Comparison of ENCODE assay signal across 8 cellular contexts in genomic region chr17:80981062-80981902, GRCh38. TPM values are rescaled to one million over a fixed set of nuclear protein-coding genes. Genes with fewer than 3 reads are reported as not detected.
A peak's percentile ranks its signal among the peaks of the same experiment; 100 is the strongest.
DNase-seq lines count a peak whose midpoint lies in the region; ATAC-seq and TF ChIP-seq lines count a peak whose summit lies in the region.

No MANE protein-coding gene starts in this region.

- no peak overlapping the region for H3K27ac Mint-ChIP-seq in chondrocyte (ENCODE audit: unreplicated experiment)
- H3K27ac Mint-ChIP-seq in naive B cell: peak overlapping the region in 1 of 6 donors; percentile 4

- H3K36me3 Mint-ChIP-seq in chondrocyte (ENCODE audit: low read depth) (no peaks in the 10 kb centered on the region), naive B cell (no peaks in the 10 kb centered on the region)

- intact Hi-C loops in sciatic nerve (cut with DNase I): loop anchor here (5.0 kb wide), 1 partner anchor 554 kb away; no protein-coding TSS in a partner anchor

- H3K4me1 Mint-ChIP-seq in chondrocyte (ENCODE audit: low read depth) (peaks cover 23% of the 10 kb centered on the region), naive B cell (peaks cover 10 to 17% (median 16%) of the 10 kb centered on the region in 3 donors)

- H3K9me3 Mint-ChIP-seq in chondrocyte (ENCODE audit: low read depth): no peaks in the 10 kb centered on the region
- no peaks in the 10 kb centered on the region for H3K9me3 Mint-ChIP-seq in naive B cell

- peak overlapping the region; percentile 50 for H3K4me3 Mint-ChIP-seq in chondrocyte (ENCODE audit: unreplicated experiment)
- peak overlapping the region in 7 of 8 donors; percentile 53 to 82 (median 69) for H3K4me3 Mint-ChIP-seq in naive B cell

- DNase-seq in NCI-H2196 (lab: John Stamatoyannopoulos, UW; ENCODE audit: unreplicated experiment): peak; percentile 50
- no peak for DNase-seq in NCI-H2196 treated with DMSO at 0.1 percent for 48 hours (lab: John Stamatoyannopoulos, UW; ENCODE audit: unreplicated experiment)
- DNase-seq in chondrocyte (ENCODE audit: low spot score): no peak
- DNase-seq in naive B cell: peak; percentile 51
- DNase-seq in sciatic nerve (ENCODE audit: low spot score): no peak

- peak; percentile 99 for TF ChIP-seq CTCF in chondrocyte (IDR thresholded peaks at IDR 0.05)

- H3K27me3 Mint-ChIP-seq in chondrocyte (ENCODE audit: low read depth) (no peaks in the 10 kb centered on the region), naive B cell (peaks cover 0 to 19% (median 15%) of the 10 kb centered on the region in 3 donors)

- peak; percentile 72 for ATAC-seq in SK-N-SH treated with all-trans-retinoic acid at 6 μM for 48 hours
- ATAC-seq in naive B cell (ENCODE audit: low read depth in 2 of 2): peak; percentile 78 to 82
- ATAC-seq in GM19467 (IDR thresholded peaks at IDR 0.05; ENCODE audit: unreplicated experiment): no peak
- no peak for ATAC-seq in sciatic nerve
- no peak for ATAC-seq in GM21528 (IDR thresholded peaks at IDR 0.05; ENCODE audit: low FRiP score, unreplicated experiment)

TF ChIP-seq in SK-N-SH treated with all-trans-retinoic acid at 6 μM for 48 hours, 23 proteins besides CTCF, POLR2A, EP300 and RAD21:
- TF ChIP-seq, protein P1, sequence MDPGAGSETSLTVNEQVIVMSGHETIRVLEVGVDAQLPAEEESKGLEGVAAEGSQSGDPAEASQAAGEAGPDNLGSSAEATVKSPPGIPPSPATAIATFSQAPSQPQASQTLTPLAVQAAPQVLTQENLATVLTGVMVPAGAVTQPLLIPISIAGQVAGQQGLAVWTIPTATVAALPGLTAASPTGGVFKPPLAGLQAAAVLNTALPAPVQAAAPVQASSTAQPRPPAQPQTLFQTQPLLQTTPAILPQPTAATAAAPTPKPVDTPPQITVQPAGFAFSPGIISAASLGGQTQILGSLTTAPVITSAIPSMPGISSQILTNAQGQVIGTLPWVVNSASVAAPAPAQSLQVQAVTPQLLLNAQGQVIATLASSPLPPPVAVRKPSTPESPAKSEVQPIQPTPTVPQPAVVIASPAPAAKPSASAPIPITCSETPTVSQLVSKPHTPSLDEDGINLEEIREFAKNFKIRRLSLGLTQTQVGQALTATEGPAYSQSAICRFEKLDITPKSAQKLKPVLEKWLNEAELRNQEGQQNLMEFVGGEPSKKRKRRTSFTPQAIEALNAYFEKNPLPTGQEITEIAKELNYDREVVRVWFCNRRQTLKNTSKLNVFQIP (CRISPR knock-in tag; IDR thresholded peaks at IDR 0.05; ENCODE audit: borderline replicate concordance, low read depth): no peak
- TF ChIP-seq ZC3H10 (CRISPR knock-in tag; IDR thresholded peaks at IDR 0.05): no peak
- TF ChIP-seq ZFP3 (CRISPR knock-in tag; IDR thresholded peaks at IDR 0.05): no peak
- TF ChIP-seq RARB (CRISPR knock-in tag; IDR thresholded peaks at IDR 0.05): no peak
- TF ChIP-seq TCF4 (CRISPR knock-in tag; IDR thresholded peaks at IDR 0.05; ENCODE audit: borderline replicate concordance): no peak
- no peak for TF ChIP-seq ISL1 (CRISPR knock-in tag; IDR thresholded peaks at IDR 0.05)
- TF ChIP-seq CSDC2 (CRISPR knock-in tag; IDR thresholded peaks at IDR 0.05): no peak
- no peak for TF ChIP-seq ZNF565 (CRISPR knock-in tag; conservative IDR thresholded peaks at IDR 0.05; ENCODE audit: low read depth)
- TF ChIP-seq, protein P2, sequence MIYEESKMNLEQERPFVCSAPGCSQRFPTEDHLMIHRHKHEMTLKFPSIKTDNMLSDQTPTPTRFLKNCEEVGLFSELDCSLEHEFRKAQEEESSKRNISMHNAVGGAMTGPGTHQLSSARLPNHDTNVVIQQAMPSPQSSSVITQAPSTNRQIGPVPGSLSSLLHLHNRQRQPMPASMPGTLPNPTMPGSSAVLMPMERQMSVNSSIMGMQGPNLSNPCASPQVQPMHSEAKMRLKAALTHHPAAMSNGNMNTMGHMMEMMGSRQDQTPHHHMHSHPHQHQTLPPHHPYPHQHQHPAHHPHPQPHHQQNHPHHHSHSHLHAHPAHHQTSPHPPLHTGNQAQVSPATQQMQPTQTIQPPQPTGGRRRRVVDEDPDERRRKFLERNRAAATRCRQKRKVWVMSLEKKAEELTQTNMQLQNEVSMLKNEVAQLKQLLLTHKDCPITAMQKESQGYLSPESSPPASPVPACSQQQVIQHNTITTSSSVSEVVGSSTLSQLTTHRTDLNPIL (CRISPR knock-in tag; IDR thresholded peaks at IDR 0.05; ENCODE audit: low read depth): no peak
- no peak for TF ChIP-seq ARNTL (CRISPR knock-in tag; IDR thresholded peaks at IDR 0.05; ENCODE audit: borderline replicate concordance, low read depth)

RNA-seq across cellular contexts. Expression of gene CHMP6, which starts 10.4 kb away (rescaled TPM):
- total RNA-seq in chondrocyte: 27.6 to 33.0 TPM (median 28.4 TPM) in 3 replicates
- 10 to 100 TPM; 38.8 to 51.8 (median 43.5) TPM for polyA plus RNA-seq in naive B cell (ENCODE audit: low read depth in 6 of 6)
- total RNA-seq in sciatic nerve: 26.8 TPM

RNA-seq across cellular contexts. Expression of gene BAIAP2, which starts 53.7 kb away (rescaled TPM):
- 28.9 to 43.6 TPM (median 29.5 TPM) in 3 replicates for total RNA-seq in chondrocyte
- polyA plus RNA-seq in naive B cell (ENCODE audit: low read depth in 6 of 6): 1 to 10 TPM in 3 of 6 donors, under 1 TPM in 3; 0.19 to 6.1 (median 0.79) TPM
- total RNA-seq in sciatic nerve: 50.9 TPM

Comparison
In these comparisons a context has a peak if more than half of its experiments do, and no peak if none do; other contexts are left out.
1. DNase-seq: peak in NCI-H2196 (single experiment) and naive B cell (single experiment); none in NCI-H2196 treated with DMSO at 0.1 percent for 48 hours (single experiment), chondrocyte (single experiment) and sciatic nerve (single experiment).
2. ATAC-seq: peak in SK-N-SH treated with all-trans-retinoic acid at 6 μM for 48 hours (single experiment) and naive B cell (2 of 2); none in GM19467 (single experiment), sciatic nerve (single experiment) and GM21528 (single experiment).